ENCODE assay signal across 17 cellular contexts in the genomic region with DNA sequence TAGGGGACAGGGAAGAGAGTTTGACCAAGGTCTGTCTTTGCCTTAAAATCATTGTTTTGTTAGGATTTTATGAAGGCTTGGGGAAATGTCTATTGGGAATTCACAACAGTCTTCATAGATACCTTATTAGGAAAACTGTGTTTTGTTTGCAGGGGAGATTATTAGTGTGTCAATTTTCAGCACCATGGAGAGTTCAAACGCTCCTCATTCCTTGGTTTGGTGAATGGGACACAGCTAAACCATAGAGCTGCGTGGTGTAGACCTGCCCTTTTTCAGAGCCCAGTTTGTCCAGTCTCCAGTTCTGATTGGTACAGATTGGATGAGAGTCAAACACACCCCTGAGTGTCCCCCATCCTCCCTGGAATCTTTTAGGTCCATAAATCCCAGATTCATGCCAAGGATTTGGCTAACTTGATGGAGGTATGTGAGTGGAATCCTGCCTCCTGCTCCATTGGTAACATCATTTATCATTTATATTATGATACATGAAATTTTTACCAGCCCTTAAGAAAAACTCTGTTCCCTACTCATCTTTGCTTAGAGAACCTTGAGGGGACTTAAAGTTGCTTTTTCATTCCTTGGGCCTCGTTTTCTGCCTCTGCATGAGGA. TPM values are rescaled to one million over a fixed set of nuclear protein-coding genes. Genes with fewer than 3 reads are reported as not detected.
A peak's percentile ranks its signal among the peaks of the same experiment; 100 is the strongest.
DNase-seq lines count a peak whose midpoint lies in the region; ATAC-seq and TF ChIP-seq lines count a peak whose summit lies in the region.
"Had no signal": no experiment of that assay in that cellular context is flagged by ENCODE, and none has a peak within 500 bp of the region (broad histone marks: within the 10 kb centered on the region; RNA-seq: fewer than 3 reads in every experiment).

No MANE protein-coding gene starts in this region.

- TF ChIP-seq RAD21 in liver (IDR thresholded peaks at IDR 0.05), result no peak

- no peak overlapping the region for H3K27ac ChIP-seq in liver (ENCODE audit: low read depth in 1 of 2, low read length in 2 of 2)
- H3K27ac ChIP-seq: HL-60, neutrophil, testis had no signal

- WGBS in liver, result 83% methylated on average over 3 of the region's 3 CpGs

- TF ChIP-seq CTCF in choroid plexus epithelial cell (conservative IDR thresholded peaks at IDR 0.05; ENCODE audit: low read depth, low read length) (no peak), liver (IDR thresholded peaks at IDR 0.05; ENCODE audit: low read depth, low read length, missing input control) (no peak)

- H3K27ac Mint-ChIP-seq in activated T-helper 1 cell treated with anti-CD3 and anti-CD28 coated beads, Interleukin-12 subunit alpha, Interleukin-12 subunit beta, Interleukin-2, Interleukin-4 antibody, amounts not matched to agents 30 ng/mL and 10 ng/mL and 1 ng/mL, durations not matched to agents 14 hours and 24 hours and 36 hours, result no peak overlapping the region

- H3K9ac ChIP-seq in liver (ENCODE audit: low read depth in 1 of 2, low read length in 2 of 2), result no peak overlapping the region

- H3K4me1 Mint-ChIP-seq in activated T-helper 1 cell treated with anti-CD3 and anti-CD28 coated beads, Interleukin-12 subunit alpha, Interleukin-12 subunit beta, Interleukin-2, Interleukin-4 antibody, amounts not matched to agents 30 ng/mL and 10 ng/mL and 1 ng/mL, durations not matched to agents 14 hours and 24 hours and 36 hours (ENCODE audit: low read depth), result peaks cover 4% of the 10 kb centered on the region

- H3K36me3 ChIP-seq in liver (ENCODE audit: control insufficient read depth in 4 of 4, insufficient read depth in 3 of 4, low read depth in 1 of 4, low read length in 3 of 4), result peaks cover 12 to 34% (median 17%) of the 10 kb centered on the region in 4 donors

- ATAC-seq in sciatic nerve, result no peak
- ATAC-seq: left lobe of liver, Right ventricle myocardium inferior had no signal

- H3K4me3 ChIP-seq in choroid plexus epithelial cell (ENCODE audit: low read depth, low read length) (no peak overlapping the region), liver (ENCODE audit: low read depth in 1 of 3, low read length in 3 of 3) (no peak overlapping the region)
- H3K4me3 ChIP-seq: testis had no signal

- H3K4me1 ChIP-seq in liver (ENCODE audit: control insufficient read depth in 4 of 4, insufficient read depth in 4 of 4, low read length in 3 of 4), result no peaks in the 10 kb centered on the region
- H3K4me1 ChIP-seq: testis had no signal

- H3K9me3 Mint-ChIP-seq in activated T-helper 1 cell treated with anti-CD3 and anti-CD28 coated beads, Interleukin-12 subunit alpha, Interleukin-12 subunit beta, Interleukin-2, Interleukin-4 antibody, amounts not matched to agents 30 ng/mL and 10 ng/mL and 1 ng/mL, durations not matched to agents 14 hours and 24 hours and 36 hours, result no peaks in the 10 kb centered on the region
- H3K9me3 Mint-ChIP-seq: CD8-positive, alpha-beta memory T cell had no signal

- H3K9me3 ChIP-seq in liver (ENCODE audit: control insufficient read depth in 4 of 4, low read length in 3 of 4), result no peaks in the 10 kb centered on the region
- H3K9me3 ChIP-seq: neutrophil, testis had no signal

- no peak overlapping the region for H3K4me3 Mint-ChIP-seq in activated T-helper 1 cell treated with anti-CD3 and anti-CD28 coated beads, Interleukin-12 subunit alpha, Interleukin-12 subunit beta, Interleukin-2, Interleukin-4 antibody, amounts not matched to agents 30 ng/mL and 10 ng/mL and 1 ng/mL, durations not matched to agents 14 hours and 24 hours and 36 hours
- H3K4me3 Mint-ChIP-seq: CD8-positive, alpha-beta memory T cell had no signal

- peaks cover 23% of the 10 kb centered on the region for H3K36me3 Mint-ChIP-seq in activated T-helper 1 cell treated with anti-CD3 and anti-CD28 coated beads, Interleukin-12 subunit alpha, Interleukin-12 subunit beta, Interleukin-2, Interleukin-4 antibody, amounts not matched to agents 30 ng/mL and 10 ng/mL and 1 ng/mL, durations not matched to agents 14 hours and 24 hours and 36 hours (ENCODE audit: low read depth)

- peak; percentile 5 for DNase-seq in EL
- DNase-seq in NCI-H1048 (lab: John Stamatoyannopoulos, UW), result peak; percentile 34
- peak; percentile 28 for DNase-seq in choroid plexus epithelial cell (ENCODE audit: low read depth)
- DNase-seq in sciatic nerve (ENCODE audit: low spot score), result no peak
- DNase-seq in activated T-helper 1 cell treated with anti-CD3 and anti-CD28 coated beads, Interleukin-12 subunit alpha, Interleukin-12 subunit beta, Interleukin-2, Interleukin-4 antibody, amounts not matched to agents 30 ng/mL and 10 ng/mL and 1 ng/mL, durations not matched to agents 14 hours and 24 hours and 36 hours (ENCODE audit: low spot score), result no peak
- no peak for DNase-seq in activated effector memory CD4-positive, alpha-beta T cell treated with anti-CD3 and anti-CD28 coated beads, Interleukin-2, amount 50 U/mL, for 16 hours
- DNase-seq in NK-92 (lab: John Stamatoyannopoulos, UW; ENCODE audit: unreplicated experiment), result no peak
- DNase-seq: CD8-positive, alpha-beta memory T cell; NCI-H1105; NCI-H510A; testis had no signal

- H3K27me3 ChIP-seq in liver (ENCODE audit: control insufficient read depth in 4 of 4, insufficient read depth in 4 of 4, low read length in 3 of 4), result no peaks in the 10 kb centered on the region
- H3K27me3 ChIP-seq: neutrophil, testis had no signal

- intact Hi-C loops in sciatic nerve (cut with DNase I), result loop anchor here (5.0 kb wide), 1 partner anchor 81 kb away; no protein-coding TSS in a partner anchor
- intact Hi-C loops in activated T-helper 1 cell treated with anti-CD3 and anti-CD28 coated beads, Interleukin-12 subunit alpha, Interleukin-12 subunit beta, Interleukin-2, Interleukin-4 antibody, amounts not matched to agents 30 ng/mL and 10 ng/mL and 1 ng/mL, durations not matched to agents 14 hours and 24 hours and 36 hours (cut with micrococcal nuclease), result no loop called here

- H3K27me3 Mint-ChIP-seq in activated T-helper 1 cell treated with anti-CD3 and anti-CD28 coated beads, Interleukin-12 subunit alpha, Interleukin-12 subunit beta, Interleukin-2, Interleukin-4 antibody, amounts not matched to agents 30 ng/mL and 10 ng/mL and 1 ng/mL, durations not matched to agents 14 hours and 24 hours and 36 hours (ENCODE audit: insufficient read depth), result no peaks in the 10 kb centered on the region
- H3K27me3 Mint-ChIP-seq: CD8-positive, alpha-beta memory T cell had no signal

TF ChIP-seq in liver, 16 proteins besides CTCF, POLR2A, EP300 and RAD21:
- TF ChIP-seq FOXA1 (IDR thresholded peaks at IDR 0.05), result no peak
- TF ChIP-seq, protein P1, sequence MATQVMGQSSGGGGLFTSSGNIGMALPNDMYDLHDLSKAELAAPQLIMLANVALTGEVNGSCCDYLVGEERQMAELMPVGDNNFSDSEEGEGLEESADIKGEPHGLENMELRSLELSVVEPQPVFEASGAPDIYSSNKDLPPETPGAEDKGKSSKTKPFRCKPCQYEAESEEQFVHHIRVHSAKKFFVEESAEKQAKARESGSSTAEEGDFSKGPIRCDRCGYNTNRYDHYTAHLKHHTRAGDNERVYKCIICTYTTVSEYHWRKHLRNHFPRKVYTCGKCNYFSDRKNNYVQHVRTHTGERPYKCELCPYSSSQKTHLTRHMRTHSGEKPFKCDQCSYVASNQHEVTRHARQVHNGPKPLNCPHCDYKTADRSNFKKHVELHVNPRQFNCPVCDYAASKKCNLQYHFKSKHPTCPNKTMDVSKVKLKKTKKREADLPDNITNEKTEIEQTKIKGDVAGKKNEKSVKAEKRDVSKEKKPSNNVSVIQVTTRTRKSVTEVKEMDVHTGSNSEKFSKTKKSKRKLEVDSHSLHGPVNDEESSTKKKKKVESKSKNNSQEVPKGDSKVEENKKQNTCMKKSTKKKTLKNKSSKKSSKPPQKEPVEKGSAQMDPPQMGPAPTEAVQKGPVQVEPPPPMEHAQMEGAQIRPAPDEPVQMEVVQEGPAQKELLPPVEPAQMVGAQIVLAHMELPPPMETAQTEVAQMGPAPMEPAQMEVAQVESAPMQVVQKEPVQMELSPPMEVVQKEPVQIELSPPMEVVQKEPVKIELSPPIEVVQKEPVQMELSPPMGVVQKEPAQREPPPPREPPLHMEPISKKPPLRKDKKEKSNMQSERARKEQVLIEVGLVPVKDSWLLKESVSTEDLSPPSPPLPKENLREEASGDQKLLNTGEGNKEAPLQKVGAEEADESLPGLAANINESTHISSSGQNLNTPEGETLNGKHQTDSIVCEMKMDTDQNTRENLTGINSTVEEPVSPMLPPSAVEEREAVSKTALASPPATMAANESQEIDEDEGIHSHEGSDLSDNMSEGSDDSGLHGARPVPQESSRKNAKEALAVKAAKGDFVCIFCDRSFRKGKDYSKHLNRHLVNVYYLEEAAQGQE (IDR thresholded peaks at IDR 0.05), result peak; percentile 98
- no peak for TF ChIP-seq JUND (IDR thresholded peaks at IDR 0.05)
- no peak for TF ChIP-seq SP1 (IDR thresholded peaks at IDR 0.05)
- TF ChIP-seq FOXA2 (IDR thresholded peaks at IDR 0.05), result no peak
- no peak for TF ChIP-seq RXRA (IDR thresholded peaks at IDR 0.05)

RNA-seq across cellular contexts. Expression of a gene that starts 12.0 kb away (rescaled TPM):
- total RNA-seq in liver (10 to 100 TPM; 20.4 to 26.9 TPM), sciatic nerve (41.1 TPM)
- 10 to 100 TPM; 18.2 to 25.4 TPM for polyA plus RNA-seq in liver
- total RNA-seq in activated T-helper 1 cell treated with anti-CD3 and anti-CD28 coated beads, Interleukin-12 subunit alpha, Interleukin-12 subunit beta, Interleukin-2, Interleukin-4 antibody, amounts not matched to agents 30 ng/mL and 10 ng/mL and 1 ng/mL, durations not matched to agents 14 hours and 24 hours and 36 hours, result 80.1 and 84.5 TPM in 2 replicates

RNA-seq across cellular contexts. Expression of a gene that starts 46.0 kb away (rescaled TPM):
- total RNA-seq in liver (under 1 TPM; 0.05 to 0.42 TPM), sciatic nerve (0.18 TPM)
- under 1 TPM; 0.02 to 0.03 TPM for polyA plus RNA-seq in liver
- total RNA-seq in activated T-helper 1 cell treated with anti-CD3 and anti-CD28 coated beads, Interleukin-12 subunit alpha, Interleukin-12 subunit beta, Interleukin-2, Interleukin-4 antibody, amounts not matched to agents 30 ng/mL and 10 ng/mL and 1 ng/mL, durations not matched to agents 14 hours and 24 hours and 36 hours, result 0.05 TPM in 2 replicates
- total RNA-seq: CD8-positive, alpha-beta memory T cell; dermis microvascular lymphatic vessel endothelial cell; left lobe of liver had no signal
- polyA plus RNA-seq: CD8-positive, alpha-beta memory T cell had no signal

Comparison
In these comparisons a context has a peak if more than half of its experiments do, and no peak if none do; other contexts are left out.
1. DNase-seq: peak in EL (single experiment), NCI-H1048 (single experiment) and choroid plexus epithelial cell (single experiment); none in sciatic nerve (single experiment), activated T-helper 1 cell treated with anti-CD3 and anti-CD28 coated beads, Interleukin-12 subunit alpha, Interleukin-12 subunit beta, Interleukin-2, Interleukin-4 antibody, amounts not matched to agents 30 ng/mL and 10 ng/mL and 1 ng/mL, durations not matched to agents 14 hours and 24 hours and 36 hours (single experiment), activated effector memory CD4-positive, alpha-beta T cell treated with anti-CD3 and anti-CD28 coated beads, Interleukin-2, amount 50 U/mL, for 16 hours (single experiment) and NK-92 (single experiment).